Comparison of ENCODE assay signal across 7 cellular contexts in the genomic region with DNA sequence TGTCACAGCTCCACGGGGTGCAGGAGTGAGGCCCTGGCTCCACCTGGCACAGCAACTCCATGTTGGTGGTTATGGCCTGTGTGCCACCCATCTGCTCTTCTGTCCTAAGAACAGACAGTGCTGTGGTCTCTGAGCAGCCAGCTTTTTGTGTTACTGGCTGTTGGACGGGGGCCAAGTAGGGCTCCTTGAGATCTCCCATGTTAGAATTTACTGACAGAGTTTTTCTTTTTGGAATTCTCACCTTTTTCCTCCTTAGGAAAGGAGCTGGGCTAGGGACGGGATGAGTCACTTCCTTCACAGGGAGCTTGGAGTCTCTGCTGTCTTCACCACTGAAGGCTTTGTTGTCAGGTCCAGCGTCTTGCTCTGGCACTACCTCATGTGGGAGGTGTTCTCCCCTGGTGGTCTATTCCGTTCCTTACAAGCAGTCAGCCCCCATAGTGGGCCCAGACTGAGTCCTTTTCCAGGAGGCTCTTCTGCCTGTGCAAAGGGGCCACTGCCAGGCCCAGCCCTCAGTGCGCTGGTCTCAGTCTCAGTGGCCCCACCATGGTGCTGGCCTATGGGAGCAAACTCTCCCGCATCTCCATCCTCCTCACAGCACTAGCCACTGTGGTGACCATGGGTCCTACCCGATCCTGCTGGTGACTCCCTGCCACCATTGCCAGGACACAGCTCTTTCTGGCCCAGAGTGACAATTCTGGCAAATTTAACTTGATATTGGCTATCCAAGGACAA. TPM values are rescaled to one million over a fixed set of nuclear protein-coding genes. Genes with fewer than 3 reads are reported as not detected.
DNase-seq lines count a peak whose midpoint lies in the region; ATAC-seq, FAIRE-seq and TF ChIP-seq lines count a peak whose summit lies in the region.
"Not testable (repeated sequence)": the region's sequence is repeated elsewhere in the genome, so short reads cannot be mapped to it uniquely, and the experiment has no call there.

No MANE protein-coding gene starts in this region.

- H3K27ac Mint-ChIP-seq in stimulated activated memory B cell treated with anti-CD40 and anti-IgM and Interleukin-4, amounts not matched to agents 10 μg/mL and 1 μg/mL and 100 μg/mL, for 72 hours, result not testable (repeated sequence)

- H3K27ac ChIP-seq in K562 (ENCODE audit: extremely low read depth, low read depth, low read length), result not testable (repeated sequence)

- CTCF ChIA-PET in K562 (lab: Yijun Ruan, JAX; ENCODE audit: low intra/inter-chr PET ratio), result not testable (repeated sequence)

- not testable (repeated sequence) for H3K79me2 ChIP-seq in K562 (ENCODE audit: control insufficient read depth, insufficient read depth, low read length)

- not testable (repeated sequence) for H3K27me3 ChIP-seq in K562 (ENCODE audit: control insufficient read depth in 2 of 2, insufficient read depth in 2 of 2, low read length in 2 of 2)

- intact Hi-C loops in K562 (cut with micrococcal nuclease), result not testable (repeated sequence)

- not testable (repeated sequence) for H3K9ac ChIP-seq in K562 (ENCODE audit: insufficient read depth in 1 of 2, low read depth in 2 of 2, low read length in 2 of 2)

- not testable (repeated sequence) for H3K27me3 Mint-ChIP-seq in stimulated activated memory B cell treated with anti-CD40 and anti-IgM and Interleukin-4, amounts not matched to agents 10 μg/mL and 1 μg/mL and 100 μg/mL, for 72 hours

- not testable (repeated sequence) for H3K4me3 Mint-ChIP-seq in stimulated activated memory B cell treated with anti-CD40 and anti-IgM and Interleukin-4, amounts not matched to agents 10 μg/mL and 1 μg/mL and 100 μg/mL, for 72 hours

- not testable (repeated sequence) for H3K4me1 ChIP-seq in K562 (replicated peaks in 1 of 2; ENCODE audit: control insufficient read depth in 2 of 2, insufficient read depth in 2 of 2, low read length in 2 of 2)

- not testable (repeated sequence) for H3K4me1 Mint-ChIP-seq in stimulated activated memory B cell treated with anti-CD40 and anti-IgM and Interleukin-4, amounts not matched to agents 10 μg/mL and 1 μg/mL and 100 μg/mL, for 72 hours

- in situ Hi-C loops in G401 (cut with HindIII; ENCODE audit: low sequenced_read_pairs); K562 (cut with MboI): not testable (repeated sequence)

- peak; percentile 45 for ATAC-seq in K562
- ATAC-seq in stimulated activated memory B cell treated with anti-CD40 and anti-IgM and Interleukin-4, amounts not matched to agents 10 μg/mL and 1 μg/mL and 100 μg/mL, for 72 hours, result peak; percentile 48

- not testable (repeated sequence) for H3K9me3 ChIP-seq in K562 (replicated peaks; ENCODE audit: control insufficient read depth, insufficient read depth, low read depth, low read length)

- H3K9me1 ChIP-seq in K562 (ENCODE audit: control insufficient read depth, insufficient read depth, low read length), result not testable (repeated sequence)

- not testable (repeated sequence) for H3K4me2 ChIP-seq in K562 (ENCODE audit: insufficient read depth, low read length)

- TF ChIP-seq CTCF in K562 (IDR thresholded peaks at IDR 0.05 in 2 of 3, conservative IDR thresholded peaks at IDR 0.05 in 1 of 3; ENCODE audit: insufficient read depth in 2 of 3, low read depth in 1 of 3, low read length in 3 of 3), result not testable (repeated sequence)

- 25% methylated on average over 7 of the region's 8 CpGs for WGBS in K562 (ENCODE audit: insufficient coverage, low coverage, missing lambda C conversion rate)

- TF ChIP-seq RAD21 in K562 (CRISPR knock-in tag; conservative IDR thresholded peaks at IDR 0.05 in 1 of 2, IDR thresholded peaks at IDR 0.05 in 1 of 2), result not testable (repeated sequence)

- not testable (repeated sequence) for H4K20me1 ChIP-seq in K562 (replicated peaks; ENCODE audit: control insufficient read depth, insufficient read depth, low read length)

- H3K9me3 Mint-ChIP-seq in stimulated activated memory B cell treated with anti-CD40 and anti-IgM and Interleukin-4, amounts not matched to agents 10 μg/mL and 1 μg/mL and 100 μg/mL, for 72 hours, result not testable (repeated sequence)

- not testable (repeated sequence) for H3K36me3 ChIP-seq in K562 (ENCODE audit: control insufficient read depth, insufficient read depth, low read length)

- TF ChIP-seq EP300 in K562 (IDR thresholded peaks at IDR 0.05; ENCODE audit: low read length), result not testable (repeated sequence)

- BruUV-seq in K562 (replicated peaks; lab: Mats Ljungman, UMichigan), result not testable (repeated sequence)

- not testable (repeated sequence) for H2AFZ ChIP-seq in K562 (ENCODE audit: low read depth, low read length)

- not testable (repeated sequence) for H3K36me3 Mint-ChIP-seq in stimulated activated memory B cell treated with anti-CD40 and anti-IgM and Interleukin-4, amounts not matched to agents 10 μg/mL and 1 μg/mL and 100 μg/mL, for 72 hours

- not testable (repeated sequence) for FAIRE-seq in K562 (lab: Jason Lieb, UNC)

- POLR2A ChIA-PET in K562 (lab: Yijun Ruan, JAX), result not testable (repeated sequence)

- not testable (repeated sequence) for H3K4me3 ChIP-seq in K562

- DNase-seq in G401 (ENCODE audit: low spot score), result peak; percentile 80
- DNase-seq in M059J (ENCODE audit: low read depth), result peak; percentile 53
- DNase-seq in NCI-H524 (lab: John Stamatoyannopoulos, UW), result peak; percentile 40 to 72
- DNase-seq in RPMI7951 (ENCODE audit: low read depth), result peak; percentile 14
- DNase-seq in K562 (ENCODE audit: extremely low read depth in 1 of 4, low spot score in 3 of 4), result not testable (repeated sequence)
- DNase-seq in myocyte (ENCODE audit: low read depth), result peak; percentile 62

- TF ChIP-seq POLR2A in K562 (conservative IDR thresholded peaks at IDR 0.05), result not testable (repeated sequence)

TF ChIP-seq in K562, 482 proteins besides CTCF, POLR2A, EP300 and RAD21:
- TF ChIP-seq NFIC (IDR thresholded peaks at IDR 0.05), result peak; percentile 66
TF ChIP-seq in K562: peak in this region for 1; not testable (repeated sequence) for 481.

RNA-seq across cellular contexts. Expression of gene NAPEPLD, which starts 23.7 kb away (rescaled TPM):
- 5.0 and 5.8 TPM in 2 replicates for total RNA-seq in G401 (2014; rRNA removed; shearing (Covaris generic))
- 6.8 and 7.5 TPM in 2 replicates for total RNA-seq in M059J (2014; rRNA removed; shearing (Covaris generic))
- 5.8 and 7.2 TPM in 2 replicates for total RNA-seq in RPMI7951 (2014; rRNA removed; shearing (Covaris generic))
- total RNA-seq in K562 (2011; cell fraction: chromatin; rRNA removed; ENCODE audit: low replicate concordance), result 24.9 and 78.6 TPM in 2 replicates
- 16.2 and 17.8 TPM in 2 replicates for total RNA-seq in K562 (2011; cell fraction: nucleolus; rRNA removed)
- total RNA-seq in K562 (2011; cell fraction: nucleoplasm; rRNA removed), result 32.8 and 53.8 TPM in 2 replicates
- total RNA-seq in K562 (2014; rRNA removed) (3.2 and 3.7 TPM in 2 replicates), K562 (2014; rRNA removed; fragmentation: Illumina TruSeq; extraction: Trizol) (7.5 and 8.5 TPM in 2 replicates), K562 (2015; rRNA removed; fragmentation: Illumina TruSeq; extraction: Trizol) (6.4 and 7.6 TPM in 2 replicates), K562 (2021) (7.7 and 8.4 TPM in 2 replicates), myocyte (8.6 and 10.0 TPM in 2 replicates)
- polyA plus RNA-seq in K562 (2011; rRNA removed) (9.9 and 11.0 TPM in 2 replicates), K562 (2014; fragmentation: Illumina TruSeq; extraction: Trizol) (5.9 and 7.1 TPM in 2 replicates), K562 (2014; fragmentation: Nextera tagmentation; extraction: Ambion mirVana) (1 to 10 TPM; 5.7 to 7.7 TPM), K562 (2014; rRNA removed) (5.6 and 6.9 TPM in 2 replicates)
- polyA plus RNA-seq in K562 (2011; cell fraction: cytosol; rRNA removed), result 2.3 and 4.9 TPM in 2 replicates
- polyA plus RNA-seq in K562 (2011; cell fraction: nucleus; rRNA removed), result 22.0 and 24.8 TPM in 2 replicates
- polyA plus RNA-seq in K562 (2012), result 5.8 and 7.7 TPM in 2 replicates
- 12.4 and 15.3 TPM in 2 replicates for polyA minus RNA-seq in K562 (2011; rRNA and poly(A)+ RNA removed)
- 2.4 and 5.5 TPM in 2 replicates for polyA minus RNA-seq in K562 (2011; cell fraction: cytosol; rRNA and poly(A)+ RNA removed)
- 12.9 and 16.0 TPM in 2 replicates for polyA minus RNA-seq in K562 (2011; cell fraction: nucleus; rRNA and poly(A)+ RNA removed)
- polyA plus RNA-seq in myocyte (2012), result 6.6 TPM
